Comparison of ENCODE assay signal across 8 cellular contexts in the genomic region with DNA sequence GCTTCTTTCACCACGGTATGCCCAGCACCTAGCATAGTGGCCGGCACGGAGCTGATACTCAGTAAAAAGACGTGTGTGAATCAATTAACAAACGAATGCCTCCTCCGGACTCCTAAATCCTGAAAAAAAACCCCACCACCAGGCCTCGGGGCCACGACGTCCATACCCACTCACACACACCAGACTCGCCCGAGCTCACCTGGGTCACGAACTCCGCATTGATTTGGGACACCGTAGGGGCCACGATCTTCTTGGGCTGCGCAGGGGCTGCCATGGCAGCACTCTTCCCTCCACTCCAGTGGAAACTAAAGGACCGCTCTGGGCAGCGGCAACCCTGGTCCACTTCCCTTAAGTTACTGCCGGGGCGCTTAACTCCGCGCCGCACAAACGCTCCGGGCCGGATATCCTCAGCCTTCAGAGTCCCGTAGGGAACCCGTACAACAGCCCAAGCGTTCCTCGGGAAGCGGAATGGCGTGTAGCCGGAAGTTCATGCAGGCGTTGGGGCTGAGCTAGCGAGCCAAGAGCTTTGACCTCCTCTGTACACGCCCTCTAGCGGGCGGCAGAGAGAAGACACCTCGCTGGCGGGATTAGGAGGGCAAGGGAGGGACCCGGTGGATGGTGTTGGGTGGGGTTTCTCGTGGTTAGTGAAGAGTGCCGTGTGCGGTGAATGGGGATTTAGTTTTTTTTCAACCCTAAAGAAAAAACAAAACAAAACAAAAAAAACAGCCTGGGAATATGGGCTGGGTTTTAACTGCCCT. TPM values are rescaled to one million over a fixed set of nuclear protein-coding genes. Genes with fewer than 3 reads are reported as not detected.
DNase-seq lines count a peak whose midpoint lies in the region; ATAC-seq and TF ChIP-seq lines count a peak whose summit lies in the region.

A gene (minus strand): TSS at position 403 of the 758 bp plus-strand sequence. CDS start 129 bp downstream, at position 274.

- H2AFZ ChIP-seq in DND-41 (ENCODE audit: low read depth, low read length): peak within 1 kb of the TSS; percentile 80
- H2AFZ ChIP-seq in KMS-11 (ENCODE audit: low read depth): peak within 1 kb of the TSS; percentile 78

- DNase-seq in DND-41: peak; percentile 94
- peak; percentile 84 for DNase-seq in Panc1 (ENCODE audit: low read depth, low spot score)
- peak; percentile 85 for DNase-seq in activated T-cell treated with anti-CD3 and anti-CD28 coated beads, Interleukin-2, amount 50 U/mL, for 4 hours
- peak; percentile 97 for DNase-seq in esophagus muscularis mucosa (ENCODE audit: extremely low spot score)
- peak; percentile 99 for DNase-seq in myocyte (ENCODE audit: low read depth)
- peak; percentile 83 to 93 for DNase-seq in stimulated activated CD8-positive, alpha-beta memory T cell treated with anti-CD3 and anti-CD28 coated beads, Interleukin-7, amount 100 ng/mL, for 48 hours (ENCODE audit: extremely low read depth in 1 of 2, low read depth in 1 of 2)

- peak within 1 kb of the TSS; percentile 100 for H3K4me3 Mint-ChIP-seq in activated T-cell treated with anti-CD3 and anti-CD28 coated beads, Interleukin-2, amount 50 U/mL, for 4 hours

- H3K79me2 ChIP-seq in DND-41 (ENCODE audit: insufficient read depth, low read length): peaks cover 48% of the 10 kb centered on the region
- H3K79me2 ChIP-seq in KMS-11 (ENCODE audit: insufficient read depth, low read depth): peaks cover 40% of the 10 kb centered on the region

- peak within 1 kb of the TSS; percentile 80 to 82 for H3K4me3 ChIP-seq in DND-41 (ENCODE audit: low read depth in 1 of 2, low read length in 2 of 2)
- no peak within 1 kb of the TSS for H3K4me3 ChIP-seq in KMS-11 (IDR thresholded peaks at IDR 0.05; ENCODE audit: insufficient read depth, low read depth, low read length)
- peak within 1 kb of the TSS; percentile 95 to 98 for H3K4me3 ChIP-seq in Panc1 (ENCODE audit: low read depth in 2 of 2, low read length in 2 of 2)
- H3K4me3 ChIP-seq in esophagus muscularis mucosa: peak within 1 kb of the TSS; percentile 79 to 96 (median 84)

- peak within 1 kb of the TSS; percentile 84 for H3K9ac ChIP-seq in DND-41 (ENCODE audit: low read depth, low read length)
- peak within 1 kb of the TSS; percentile 77 for H3K9ac ChIP-seq in KMS-11

- H3K9me3 ChIP-seq in DND-41 (ENCODE audit: insufficient read depth, low read length, severe bottlenecking) (no peaks in the 10 kb centered on the region), Panc1 (ENCODE audit: control insufficient read depth, insufficient read depth, low read depth, low read length) (no peaks in the 10 kb centered on the region), esophagus muscularis mucosa (no peaks in the 10 kb centered on the region)

- TSS peak; percentile 79 for BruUV-seq in Panc1 (replicated peaks; lab: Mats Ljungman, UMichigan)

- H3K4me2 ChIP-seq in DND-41 (ENCODE audit: insufficient read depth, low read length) (peak within 1 kb of the TSS; percentile 71), KMS-11 (peak within 1 kb of the TSS; percentile 79)

- CTCF ChIA-PET in Panc1 (lab: Charles Lee): interaction anchor here (0.6 to 1.1 kb wide), 3 partner anchors 25 to 348 kb away, joined by 3 read pairs; no protein-coding TSS in a partner anchor

- peak; percentile 41 for TF ChIP-seq POLR2A in esophagus muscularis mucosa (IDR thresholded peaks at IDR 0.05; ENCODE audit: low read depth)

- peak; percentile 93 for TF ChIP-seq CTCF in DND-41 (IDR thresholded peaks at IDR 0.05; ENCODE audit: borderline replicate concordance, extremely low read depth, low read length, poor library complexity, severe bottlenecking)
- peak; percentile 51; the same call in 1 of the 2 replicates for TF ChIP-seq CTCF in KMS-11 (conservative IDR thresholded peaks at IDR 0.05; ENCODE audit: low read depth, low read length)
- peak; percentile 93 for TF ChIP-seq CTCF in Panc1 (IDR thresholded peaks at IDR 0.05)
- peak; percentile 75 to 93 (median 87) for TF ChIP-seq CTCF in esophagus muscularis mucosa (IDR thresholded peaks at IDR 0.05)

- intact Hi-C loops in Panc1 (cut with micrococcal nuclease; ENCODE audit: unreplicated experiment): no loop called here
- intact Hi-C loops in esophagus muscularis mucosa (cut with DNase I): no loop called here

- H4K20me1 ChIP-seq in DND-41 (ENCODE audit: insufficient read depth, low read length): peaks cover 5% of the 10 kb centered on the region; the same call in 1 of the 2 replicates
- no peaks in the 10 kb centered on the region for H4K20me1 ChIP-seq in KMS-11 (ENCODE audit: insufficient read depth)

- ATAC-seq in DND-41 (ENCODE audit: insufficient read depth, low read depth): peak; percentile 98
- ATAC-seq in GM21737 (IDR thresholded peaks at IDR 0.05; ENCODE audit: unreplicated experiment): peak; percentile 98
- peak; percentile 100 for ATAC-seq in Panc1
- peak; percentile 99 for ATAC-seq in activated T-cell treated with anti-CD3 and anti-CD28 coated beads, Interleukin-2, amount 50 U/mL, for 4 hours

- H3K36me3 ChIP-seq in DND-41 (ENCODE audit: insufficient read depth, low read length) (peaks cover 11% of the 10 kb centered on the region), KMS-11 (ENCODE audit: insufficient read depth) (no peaks in the 10 kb centered on the region), Panc1 (ENCODE audit: control insufficient read depth, insufficient read depth, low read length) (no peaks in the 10 kb centered on the region; the same call in 1 of the 2 replicates), esophagus muscularis mucosa (no peaks in the 10 kb centered on the region)

- POLR2A ChIA-PET in Panc1 (lab: Charles Lee): interaction anchor here (0.5 to 1.3 kb wide), 5 partner anchors 17 to 650 kb away, joined by 3 to 9 read pairs (median 4); a partner anchor contains a TSS

- peaks cover 36% of the 10 kb centered on the region for H3K4me1 Mint-ChIP-seq in activated T-cell treated with anti-CD3 and anti-CD28 coated beads, Interleukin-2, amount 50 U/mL, for 4 hours (ENCODE audit: low read depth)

- in situ Hi-C loops in Panc1 (cut with HindIII; ENCODE audit: low pct_unique_long_range_greater_than_20kb, low sequenced_read_pairs): no loop called here

- H3K27ac ChIP-seq in DND-41 (ENCODE audit: low read length) (peak within 1 kb of the TSS; percentile 75), KMS-11 (peak within 1 kb of the TSS; percentile 51), Panc1 (ENCODE audit: low read length) (peak within 1 kb of the TSS; percentile 96), esophagus muscularis mucosa (replicated peaks in 1 of 4) (peak within 1 kb of the TSS; percentile 80 to 87 (median 84))

- under 1% methylated on average over 34 of the region's 44 CpGs for WGBS in esophagus muscularis mucosa

- TF ChIP-seq EP300 in esophagus muscularis mucosa (IDR thresholded peaks at IDR 0.05): no peak

- H3K4me1 ChIP-seq in DND-41 (ENCODE audit: insufficient read depth, low read length) (peaks cover 32% of the 10 kb centered on the region), KMS-11 (ENCODE audit: low read depth, poor library complexity, severe bottlenecking) (peaks cover 9% of the 10 kb centered on the region), Panc1 (ENCODE audit: control insufficient read depth, insufficient read depth, low read length) (peaks cover 8% of the 10 kb centered on the region; the same call in 1 of the 2 replicates), esophagus muscularis mucosa (peaks cover 31 to 50% (median 39%) of the 10 kb centered on the region in 4 donors)

- H3K27me3 ChIP-seq in DND-41 (ENCODE audit: insufficient read depth, low read length, poor library complexity): no peaks in the 10 kb centered on the region
- no peaks in the 10 kb centered on the region for H3K27me3 ChIP-seq in KMS-11 (ENCODE audit: insufficient read depth, low read depth)
- H3K27me3 ChIP-seq in Panc1 (ENCODE audit: control insufficient read depth, insufficient read depth, low read length): no peaks in the 10 kb centered on the region
- no peaks in the 10 kb centered on the region for H3K27me3 ChIP-seq in esophagus muscularis mucosa

- peaks cover 18% of the 10 kb centered on the region for H3K36me3 Mint-ChIP-seq in activated T-cell treated with anti-CD3 and anti-CD28 coated beads, Interleukin-2, amount 50 U/mL, for 4 hours (ENCODE audit: insufficient read depth)

- no peaks in the 10 kb centered on the region for H3K27me3 Mint-ChIP-seq in activated T-cell treated with anti-CD3 and anti-CD28 coated beads, Interleukin-2, amount 50 U/mL, for 4 hours (ENCODE audit: low read depth)

- H3K9me3 Mint-ChIP-seq in activated T-cell treated with anti-CD3 and anti-CD28 coated beads, Interleukin-2, amount 50 U/mL, for 4 hours: no peaks in the 10 kb centered on the region

RNA-seq across cellular contexts. Expression of the gene that starts here (rescaled TPM):
- 41.4 TPM for total RNA-seq in Panc1 (2021; ENCODE audit: unreplicated experiment)
- polyA plus RNA-seq in Panc1 (2012; ENCODE audit: insufficient read length): 14.8 TPM
- total RNA-seq in activated T-cell treated with anti-CD3 and anti-CD28 coated beads, Interleukin-2, amount 50 U/mL, for 4 hours: 10 to 100 TPM; 41.5 to 47.5 (median 43.3) TPM
- total RNA-seq in esophagus muscularis mucosa: 10 to 100 TPM; 14.2 to 18.7 (median 16.8) TPM
- total RNA-seq in myocyte: 24.1 and 24.2 TPM in 2 replicates
- 7.2 TPM for polyA plus RNA-seq in myocyte (2012)
